ENCODE assay signal across 2 cellular contexts in the genomic region with DNA sequence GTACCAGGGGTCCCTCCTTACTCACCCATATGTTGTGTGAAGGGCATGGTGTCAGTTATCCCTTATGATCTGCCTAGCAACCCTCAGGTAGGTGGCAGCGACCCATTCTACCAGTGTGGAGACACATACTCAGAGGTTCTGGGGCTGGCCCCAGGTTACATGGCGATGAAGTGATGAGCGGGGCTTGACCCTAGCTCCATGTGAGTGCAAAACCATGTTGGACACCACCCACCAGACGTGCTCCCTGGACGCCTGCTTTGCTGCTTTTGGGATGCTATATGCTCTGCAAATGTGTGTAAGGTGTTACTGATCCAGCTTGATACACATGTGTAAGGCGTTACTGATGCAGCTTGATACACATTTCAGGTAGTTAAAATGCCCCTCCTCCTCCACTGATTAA.
TF ChIP-seq lines count a peak whose summit lies in the region.

No MANE protein-coding gene starts in this region.

TF ChIP-seq in IMR-90, 13 proteins besides CTCF, POLR2A, EP300 and RAD21:
- TF ChIP-seq BHLHE40 (IDR thresholded peaks at IDR 0.05; ENCODE audit: low read depth, low read length) (no peak), MXI1 (IDR thresholded peaks at IDR 0.05; ENCODE audit: borderline replicate concordance, low read depth, low read length) (no peak), RCOR1 (IDR thresholded peaks at IDR 0.05; ENCODE audit: insufficient replicate concordance, low read length) (no peak), CHD1 (IDR thresholded peaks at IDR 0.05; ENCODE audit: low read depth, low read length) (no peak), CEBPB (IDR thresholded peaks at IDR 0.05; ENCODE audit: low read depth, low read length) (no peak), RFX5 (IDR thresholded peaks at IDR 0.05; ENCODE audit: low read depth, low read length) (no peak), MAZ (IDR thresholded peaks at IDR 0.05; ENCODE audit: borderline replicate concordance, low read depth, low read length) (no peak), MAFK (IDR thresholded peaks at IDR 0.05; ENCODE audit: low read depth, low read length) (no peak)
- TF ChIP-seq, protein P1, sequence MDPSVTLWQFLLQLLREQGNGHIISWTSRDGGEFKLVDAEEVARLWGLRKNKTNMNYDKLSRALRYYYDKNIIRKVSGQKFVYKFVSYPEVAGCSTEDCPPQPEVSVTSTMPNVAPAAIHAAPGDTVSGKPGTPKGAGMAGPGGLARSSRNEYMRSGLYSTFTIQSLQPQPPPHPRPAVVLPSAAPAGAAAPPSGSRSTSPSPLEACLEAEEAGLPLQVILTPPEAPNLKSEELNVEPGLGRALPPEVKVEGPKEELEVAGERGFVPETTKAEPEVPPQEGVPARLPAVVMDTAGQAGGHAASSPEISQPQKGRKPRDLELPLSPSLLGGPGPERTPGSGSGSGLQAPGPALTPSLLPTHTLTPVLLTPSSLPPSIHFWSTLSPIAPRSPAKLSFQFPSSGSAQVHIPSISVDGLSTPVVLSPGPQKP (IDR thresholded peaks at IDR 0.05; ENCODE audit: borderline replicate concordance, low read depth, low read length) = no peak

TF ChIP-seq in GM12878, 131 proteins besides CTCF, POLR2A, EP300 and RAD21:
- TF ChIP-seq E4F1 (IDR thresholded peaks at IDR 0.05; ENCODE audit: borderline replicate concordance, partially characterized antibody) (no peak), IRF5 (IDR thresholded peaks at IDR 0.05; ENCODE audit: borderline replicate concordance) (no peak), SRF (IDR thresholded peaks at IDR 0.05; ENCODE audit: low read depth in 2 of 2, low read length in 2 of 2) (no peak), POLR2AphosphoS2 (IDR thresholded peaks at IDR 0.05; ENCODE audit: low read depth, low read length) (no peak)
- TF ChIP-seq, protein P2, sequence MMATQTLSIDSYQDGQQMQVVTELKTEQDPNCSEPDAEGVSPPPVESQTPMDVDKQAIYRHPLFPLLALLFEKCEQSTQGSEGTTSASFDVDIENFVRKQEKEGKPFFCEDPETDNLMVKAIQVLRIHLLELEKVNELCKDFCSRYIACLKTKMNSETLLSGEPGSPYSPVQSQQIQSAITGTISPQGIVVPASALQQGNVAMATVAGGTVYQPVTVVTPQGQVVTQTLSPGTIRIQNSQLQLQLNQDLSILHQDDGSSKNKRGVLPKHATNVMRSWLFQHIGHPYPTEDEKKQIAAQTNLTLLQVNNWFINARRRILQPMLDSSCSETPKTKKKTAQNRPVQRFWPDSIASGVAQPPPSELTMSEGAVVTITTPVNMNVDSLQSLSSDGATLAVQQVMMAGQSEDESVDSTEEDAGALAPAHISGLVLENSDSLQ (IDR thresholded peaks at IDR 0.05) = no peak
TF ChIP-seq in GM12878: peak in this region for 0.
